In genomic region chr5:168740055-168740820, GRCh38 we compare ENCODE assay signal across 26 cellular contexts.
DNase-seq lines count a peak whose midpoint lies in the region; ATAC-seq and TF ChIP-seq lines count a peak whose summit lies in the region.
"Had no signal": no experiment of that assay in that cellular context is flagged by ENCODE, and none has a peak within 500 bp of the region (broad histone marks: within the 10 kb centered on the region; RNA-seq: fewer than 3 reads in every experiment).

No MANE protein-coding gene starts in this region.

- no peak for TF ChIP-seq CTCF in fibroblast of the aortic adventitia (IDR thresholded peaks at IDR 0.05; ENCODE audit: insufficient read depth, low read length)
- TF ChIP-seq CTCF in tibial artery (IDR thresholded peaks at IDR 0.05): no peak

- intact Hi-C loops in tibial artery (cut with DNase I; ENCODE audit: low total_unique reads): no loop called here

- peak overlapping the region; percentile 74 for H3K4me3 ChIP-seq in adipocyte (ENCODE audit: low read length)
- H3K4me3 ChIP-seq in fibroblast of the aortic adventitia (ENCODE audit: low read depth, low read length): no peak overlapping the region
- peak overlapping the region; percentile 38 to 51 for H3K4me3 ChIP-seq in tibial artery
- H3K4me3 ChIP-seq: GM23338, mucosa of descending colon, neural progenitor cell, skin epidermis had no signal

- DNase-seq in adipocyte (ENCODE audit: low read depth) (no peak), fibroblast of the aortic adventitia (ENCODE audit: low read depth) (peak; percentile 31), mesenteric fat pad (ENCODE audit: low spot score) (peak; percentile 28), tibial artery (peak in 1 of 2 donors; percentile 73), G401 (ENCODE audit: low spot score) (no peak)
- DNase-seq: activated B cell treated with CpG ODN at 0.5 μM for 24 hours; activated CD4-positive, alpha-beta T cell treated with anti-CD3 and anti-CD28 coated beads, Interleukin-2, amount 50 U/mL, for 48 hours; activated effector memory CD4-positive, alpha-beta T cell treated with Interleukin-2 at 50 U/mL for 16 hours; activated naive CD8-positive, alpha-beta T cell treated with anti-CD3 and anti-CD28 coated beads, Interleukin-2, amount 10 ng/mL, durations not matched to agents 7 days and 5 days; activated T-cell treated with anti-CD3 and anti-CD28 coated beads for 4 hours; effector CD4-positive, alpha-beta T cell; gastrocnemius medialis; hypothalamus; mucosa of descending colon; NCI-H2029 treated with DMSO at 0.1 percent for 48 hours; NCI-H82; OCI-M1; SHP77 treated with DMSO at 0.1 percent for 48 hours; stimulated activated CD4-positive, alpha-beta T cell treated with anti-CD3 and anti-CD28 coated beads, Interleukin-1b, Interleukin-23, amount 100 ng/mL, for 48 hours; SW 1271 had no signal

- peak overlapping the region; percentile 66 for H3K9ac ChIP-seq in adipocyte (ENCODE audit: low read length)
- H3K9ac ChIP-seq: neural progenitor cell had no signal

- H3K36me3 ChIP-seq in adipocyte (ENCODE audit: control insufficient read depth, insufficient read depth, low read length, severe bottlenecking): peaks cover 23% of the 10 kb centered on the region
- peaks cover 0 to 11% (median 0%) of the 10 kb centered on the region in 3 donors for H3K36me3 ChIP-seq in tibial artery
- H3K36me3 ChIP-seq: gastrocnemius medialis, neural progenitor cell had no signal

- ATAC-seq in GM19351 (IDR thresholded peaks at IDR 0.05; ENCODE audit: unreplicated experiment): no peak
- ATAC-seq in GM21515 (IDR thresholded peaks at IDR 0.05; ENCODE audit: unreplicated experiment): no peak
- ATAC-seq: gastrocnemius medialis; GM23338; mucosa of descending colon; stimulated activated effector memory CD8-positive, alpha-beta T cell treated with anti-CD3 and anti-CD28 coated beads, Interleukin-12 subunit alpha, Interleukin-12 subunit beta, amount 100 ng/mL, for 72 hours had no signal

- in situ Hi-C loops in G401 (cut with HindIII; ENCODE audit: low sequenced_read_pairs): no loop called here

- H3K4me1 ChIP-seq in adipocyte (ENCODE audit: control insufficient read depth, insufficient read depth, low read length) (peaks cover 25% of the 10 kb centered on the region), tibial artery (peaks cover 0 to 38% (median 13%) of the 10 kb centered on the region in 4 donors)
- H3K4me1 ChIP-seq: gastrocnemius medialis, neural progenitor cell had no signal

- H3K27ac ChIP-seq in tibial artery: peak overlapping the region; percentile 69
- H3K27ac ChIP-seq: neural progenitor cell had no signal

- H3K27me3 ChIP-seq in adipocyte (replicated peaks; ENCODE audit: control insufficient read depth, insufficient read depth, low read length) (no peaks in the 10 kb centered on the region), tibial artery (no peaks in the 10 kb centered on the region)
- H3K27me3 ChIP-seq: gastrocnemius medialis, neural progenitor cell had no signal

- no peaks in the 10 kb centered on the region for H3K9me3 ChIP-seq in adipocyte (ENCODE audit: control insufficient read depth, low read length)
- no peaks in the 10 kb centered on the region for H3K9me3 ChIP-seq in tibial artery
- H3K9me3 ChIP-seq: gastrocnemius medialis, mucosa of descending colon had no signal

Comparison
In these comparisons a context has a peak if more than half of its experiments do, and no peak if none do; other contexts are left out.
1. DNase-seq: peak in fibroblast of the aortic adventitia (single experiment) and mesenteric fat pad (single experiment); none in adipocyte (single experiment) and G401 (single experiment).